In the genomic region with DNA sequence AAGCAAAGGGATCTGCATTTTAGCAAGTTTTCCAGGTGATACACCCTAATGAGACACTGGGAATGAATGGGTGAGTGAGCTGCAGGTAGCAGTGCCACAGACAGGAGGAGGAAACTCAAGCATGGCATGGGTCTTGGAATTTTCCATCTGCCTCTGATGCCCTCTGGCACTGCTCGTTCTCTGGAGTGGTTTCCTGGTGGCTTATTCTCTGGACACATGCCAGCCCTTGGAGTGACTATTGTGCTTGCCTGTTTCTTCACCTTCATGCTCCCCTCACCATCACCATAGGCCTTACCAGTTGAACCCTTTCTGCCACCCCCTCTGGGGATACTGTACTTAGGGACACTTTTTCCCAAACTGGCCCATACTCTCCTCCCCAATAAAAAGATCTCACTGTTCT, we compare ENCODE assay signal across 8 cellular contexts. TPM values are rescaled to one million over a fixed set of nuclear protein-coding genes. Genes with fewer than 3 reads are reported as not detected.
DNase-seq lines count a peak whose midpoint lies in the region; ATAC-seq and TF ChIP-seq lines count a peak whose summit lies in the region.

No MANE protein-coding gene starts in this region.

- H3K36me3 Mint-ChIP-seq in WTC11, result peaks cover 3% of the 10 kb centered on the region
- H3K36me3 Mint-ChIP-seq in immature natural killer cell, result peaks cover 0 to 9% (median 0%) of the 10 kb centered on the region in 3 donors

- H3K9me3 ChIP-seq in cardiac muscle cell (ENCODE audit: low read depth) (no peaks in the 10 kb centered on the region), heart left ventricle (no peaks in the 10 kb centered on the region), upper lobe of left lung (no peaks in the 10 kb centered on the region)

- H3K4me3 ChIP-seq in cardiac muscle cell (peak overlapping the region; percentile 67), heart left ventricle (peak overlapping the region in 6 of 12 donors; percentile 73 to 95 (median 90)), upper lobe of left lung (peak overlapping the region in 2 of 4 donors; percentile 65 to 69)

- TF ChIP-seq EP300 in upper lobe of left lung (IDR thresholded peaks at IDR 0.05), result no peak

- no peak for TF ChIP-seq POLR2A in heart left ventricle (IDR thresholded peaks at IDR 0.05)
- no peak for TF ChIP-seq POLR2A in upper lobe of left lung (IDR thresholded peaks at IDR 0.05)

- ATAC-seq in heart left ventricle, result no peak
- no peak for ATAC-seq in WTC11
- no peak for ATAC-seq in upper lobe of left lung (ENCODE audit: low FRiP score in 2 of 2)
- ATAC-seq in HG03039 (IDR thresholded peaks at IDR 0.05; ENCODE audit: unreplicated experiment), result no peak

- WGBS in heart left ventricle, 4 donors, result 20 to 35% (median 25%) methylated on average over 1 of the region's 1 CpG
- 22 to 24% methylated on average over 1 of the region's 1 CpG for WGBS in upper lobe of left lung, 2 donors

- H3K27me3 Mint-ChIP-seq in WTC11 (ENCODE audit: low read depth) (no peaks in the 10 kb centered on the region), immature natural killer cell (ENCODE audit: low read depth in 3 of 3) (peaks cover 17 to 25% (median 22%) of the 10 kb centered on the region in 3 donors)

- H3K4me3 Mint-ChIP-seq in WTC11 (peak overlapping the region; percentile 88), immature natural killer cell (peak overlapping the region; percentile 76 to 93 (median 92))

- intact Hi-C loops in heart left ventricle (cut with DNase I), result no loop called here

- no peak overlapping the region for H3K27ac ChIP-seq in cardiac muscle cell
- no peak overlapping the region for H3K27ac ChIP-seq in heart left ventricle
- peak overlapping the region; percentile 85 to 96 (median 88) for H3K27ac ChIP-seq in upper lobe of left lung

- peaks cover 4% of the 10 kb centered on the region for H3K36me3 ChIP-seq in cardiac muscle cell
- H3K36me3 ChIP-seq in heart left ventricle, result peaks cover 0 to 29% (median 22%) of the 10 kb centered on the region in 9 donors
- H3K36me3 ChIP-seq in upper lobe of left lung, result peaks cover 0 to 30% (median 22%) of the 10 kb centered on the region in 4 donors

- H3K4me1 Mint-ChIP-seq in WTC11 (peaks cover 22% of the 10 kb centered on the region), immature natural killer cell (peaks cover 49 to 51% of the 10 kb centered on the region in 2 donors)

- H3K9me3 Mint-ChIP-seq in WTC11, result no peaks in the 10 kb centered on the region
- H3K9me3 Mint-ChIP-seq in immature natural killer cell, result no peaks in the 10 kb centered on the region

- DNase-seq in cardiac muscle cell (ENCODE audit: low read depth in 1 of 2, low spot score in 1 of 2) (no peak), heart left ventricle (no peak), WTC11 (ENCODE audit: low spot score) (no peak), immature natural killer cell (no peak), upper lobe of left lung (peak in 1 of 2 donors; percentile 73), NK-92 (lab: John Stamatoyannopoulos, UW; ENCODE audit: unreplicated experiment) (no peak)
- DNase-seq in activated CD4-positive, CD25-positive, alpha-beta regulatory T cell treated with anti-CD3 and anti-CD28 coated beads, Interleukin-2, amount 50 U/mL, for 72 hours, result no peak

- peaks cover 12% of the 10 kb centered on the region for H3K4me1 ChIP-seq in cardiac muscle cell (ENCODE audit: low read depth)
- H3K4me1 ChIP-seq in heart left ventricle, result peaks cover 10 to 54% (median 43%) of the 10 kb centered on the region in 12 donors
- peaks cover 49 to 75% (median 53%) of the 10 kb centered on the region in 4 donors for H3K4me1 ChIP-seq in upper lobe of left lung

- no peak overlapping the region; the same call in 1 of the 2 replicates for H3K27ac Mint-ChIP-seq in WTC11
- peak overlapping the region; percentile 47 to 91 (median 86) for H3K27ac Mint-ChIP-seq in immature natural killer cell

- POLR2A ChIA-PET in WTC11 (lab: Charles Lee), result no interaction called here

- CTCF ChIA-PET in WTC11 (lab: Charles Lee), result interaction anchor here (0.9 to 1.6 kb wide), 3 partner anchors 15 to 118 kb away, joined by 4 to 7 read pairs (median 4); partner anchors contain the start of gene CCR10

- H3K27me3 ChIP-seq in cardiac muscle cell (no peaks in the 10 kb centered on the region), heart left ventricle (no peaks in the 10 kb centered on the region), upper lobe of left lung (no peaks in the 10 kb centered on the region)

- no peak for TF ChIP-seq CTCF in cardiac muscle cell (IDR thresholded peaks at IDR 0.05; ENCODE audit: low read depth, low read length)
- TF ChIP-seq CTCF in heart left ventricle (IDR thresholded peaks at IDR 0.05), result no peak
- no peak for TF ChIP-seq CTCF in WTC11 (IDR thresholded peaks at IDR 0.05)
- peak in 1 of 6 experiments; percentile 16 for TF ChIP-seq CTCF in upper lobe of left lung (IDR thresholded peaks at IDR 0.05)

TF ChIP-seq in WTC11, 78 proteins besides CTCF, POLR2A, EP300 and RAD21 (continues in another document):
- TF ChIP-seq HMGXB4 (CRISPR knock-in tag; IDR thresholded peaks at IDR 0.05), result no peak
- no peak for TF ChIP-seq ZNF512 (CRISPR knock-in tag; IDR thresholded peaks at IDR 0.05; ENCODE audit: borderline replicate concordance)
- TF ChIP-seq CDX4 (CRISPR knock-in tag; IDR thresholded peaks at IDR 0.05; ENCODE audit: borderline replicate concordance), result no peak

RNA-seq across cellular contexts. Expression of gene COASY, which starts 1.6 kb away (rescaled TPM):
- total RNA-seq in cardiac muscle cell (32.5 and 43.5 TPM in 2 replicates), heart left ventricle (10 to 100 TPM; 24.3 to 50.4 (median 33.2) TPM), WTC11 (2021) (106 to 131 TPM (median 113 TPM) in 3 replicates), upper lobe of left lung (10 to 100 TPM; 34.7 to 71.1 (median 51.4) TPM)
- polyA plus RNA-seq in cardiac muscle cell (74.7 and 97.4 TPM in 2 replicates), heart left ventricle (10 to 100 TPM; 37.5 to 59.1 TPM), immature natural killer cell (100 to 1,000 TPM in 1 of 3 donors, 10 to 100 TPM in 2; 54.1 to 136 (median 72.5) TPM)

RNA-seq across cellular contexts. Expression of gene MLX, which starts 3.4 kb away (rescaled TPM):
- 22.4 and 28.1 TPM in 2 replicates for total RNA-seq in cardiac muscle cell
- 37.1 and 47.3 TPM in 2 replicates for polyA plus RNA-seq in cardiac muscle cell
- 10 to 100 TPM; 48.1 to 76.2 (median 57.9) TPM for total RNA-seq in heart left ventricle
- 10 to 100 TPM; 53.1 to 71.7 TPM for polyA plus RNA-seq in heart left ventricle
- 26.9 to 34.9 TPM (median 30.1 TPM) in 3 replicates for total RNA-seq in WTC11 (2021)
- 10 to 100 TPM; 25.0 to 41.0 (median 30.5) TPM for polyA plus RNA-seq in immature natural killer cell
- total RNA-seq in upper lobe of left lung, result 100 to 1,000 TPM in 1 of 6 donors, 10 to 100 TPM in 5; 61.8 to 104 (median 83.5) TPM

RNA-seq across cellular contexts. Expression of gene HSD17B1, which starts 10.8 kb away (rescaled TPM):
- total RNA-seq in cardiac muscle cell, result 4.3 and 6.0 TPM in 2 replicates
- polyA plus RNA-seq in cardiac muscle cell, result 2.8 and 3.0 TPM in 2 replicates
- total RNA-seq in heart left ventricle, result 1 to 10 TPM in 3 of 9 donors, under 1 TPM in 5, not detected in 1; 0.32 to 1.7 (median 0.97) TPM
- 1 to 10 TPM; 1.2 to 1.8 TPM for polyA plus RNA-seq in heart left ventricle
- total RNA-seq in WTC11 (2021), result 1.5 to 1.6 TPM (median 1.5 TPM) in 3 replicates
- polyA plus RNA-seq in immature natural killer cell, result 1 to 10 TPM in 1 of 3 donors, under 1 TPM in 1, not detected in 1; 0.99 to 1.9 TPM
- 1 to 10 TPM in 5 of 6 donors, not detected in 1; 1.3 to 6.3 (median 1.7) TPM for total RNA-seq in upper lobe of left lung

RNA-seq across cellular contexts. Expression of gene PSMC3IP, which starts 14.0 kb away (rescaled TPM):
- total RNA-seq in cardiac muscle cell (6.2 and 6.6 TPM in 2 replicates), heart left ventricle (1 to 10 TPM in 7 of 9 donors, under 1 TPM in 2; 0.71 to 4.1 (median 2.0) TPM), WTC11 (2021) (20.1 to 23.3 TPM (median 21.6 TPM) in 3 replicates), upper lobe of left lung (1 to 10 TPM in 5 of 6 donors, not detected in 1; 1.9 to 6.8 (median 3.8) TPM)
- polyA plus RNA-seq in cardiac muscle cell (9.1 and 14.0 TPM in 2 replicates), heart left ventricle (1 to 10 TPM; 2.1 to 2.9 TPM), immature natural killer cell (1 to 10 TPM in 2 of 3 donors, under 1 TPM in 1; 0.91 to 3.0 (median 1.5) TPM)

RNA-seq across cellular contexts. Expression of gene NAGLU, which starts 27.5 kb away (rescaled TPM):
- total RNA-seq in cardiac muscle cell, result 49.0 and 56.9 TPM in 2 replicates
- 37.1 and 56.9 TPM in 2 replicates for polyA plus RNA-seq in cardiac muscle cell
- total RNA-seq in heart left ventricle, result 10 to 100 TPM in 8 of 9 donors, 1 to 10 TPM in 1; 8.4 to 22.0 (median 12.5) TPM
- 10 to 100 TPM; 10.4 to 19.1 TPM for polyA plus RNA-seq in heart left ventricle
- total RNA-seq in WTC11 (2021), result 28.9 to 39.3 TPM (median 30.4 TPM) in 3 replicates
- polyA plus RNA-seq in immature natural killer cell, result 10 to 100 TPM; 28.1 to 43.5 (median 33.6) TPM
- total RNA-seq in upper lobe of left lung, result 10 to 100 TPM; 36.7 to 97.4 (median 68.4) TPM

Comparison
In these comparisons a context has a peak if more than half of its experiments do, and no peak if none do; other contexts are left out.
1. H3K27ac ChIP-seq: peak in upper lobe of left lung (4 of 4); none in cardiac muscle cell (single experiment) and heart left ventricle (0 of 12).